ENCODE assay signal across 8 cellular contexts in the genomic region with DNA sequence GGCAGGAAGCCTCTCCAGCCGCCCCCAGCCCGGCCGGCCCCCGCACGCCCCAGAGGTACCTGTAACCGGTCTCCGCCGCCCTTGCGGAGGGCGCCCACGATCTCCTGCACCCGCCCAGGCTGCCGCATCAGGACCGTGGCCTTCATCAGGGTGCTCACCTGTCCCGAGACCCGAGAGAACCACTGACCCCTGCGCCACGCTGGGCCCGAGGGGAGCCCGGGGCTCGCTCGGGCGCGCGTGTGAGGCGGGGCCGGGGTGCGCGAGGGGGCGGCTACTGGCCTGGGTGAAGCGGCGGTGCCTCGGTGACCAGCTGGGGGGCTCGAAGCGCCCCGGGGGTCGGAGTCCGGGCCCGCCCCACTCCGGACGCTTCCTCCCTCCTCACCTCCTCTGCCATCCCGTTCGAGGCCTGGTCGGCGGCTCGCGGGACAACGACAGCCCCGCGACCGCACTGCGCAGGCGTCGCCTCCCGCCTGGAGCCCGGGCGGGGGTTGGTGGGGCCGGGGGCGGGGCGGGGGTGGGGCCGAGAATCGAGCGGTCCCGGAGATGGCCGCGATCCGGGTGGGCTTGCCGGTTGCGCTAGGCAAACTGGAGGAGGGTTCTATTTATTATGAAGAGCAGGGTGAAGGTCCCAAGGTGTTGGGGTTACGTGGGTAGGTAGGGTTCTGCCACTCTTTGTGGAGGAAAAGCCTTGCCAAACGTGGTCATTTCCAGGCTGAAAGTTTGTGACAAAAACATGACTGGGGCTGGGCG. TPM values are rescaled to one million over a fixed set of nuclear protein-coding genes. Genes with fewer than 3 reads are reported as not detected.
DNase-seq lines count a peak whose midpoint lies in the region; ATAC-seq and TF ChIP-seq lines count a peak whose summit lies in the region.

A gene (minus strand): TSS at position 433 of the 750 bp plus-strand sequence. CDS start 39 bp downstream, at position 394.

- H3K4me3 ChIP-seq in endocrine pancreas (ENCODE audit: control insufficient read depth, insufficient read depth, low read length) = peak within 1 kb of the TSS; percentile 65

- no peaks in the 10 kb centered on the region for H3K36me3 ChIP-seq in endocrine pancreas (ENCODE audit: control insufficient read depth, insufficient read depth, low read length)

- H3K27me3 Mint-ChIP-seq in CD14-positive monocyte (ENCODE audit: low read depth in 3 of 3) (peaks cover 22 to 34% (median 25%) of the 10 kb centered on the region in 3 donors), mesothelial cell of epicardium (ENCODE audit: low read depth) (peaks cover 2% of the 10 kb centered on the region)

- peak within 1 kb of the TSS in 2 of 7 donors; percentile 30 to 57 for H3K27ac Mint-ChIP-seq in CD14-positive monocyte
- H3K27ac Mint-ChIP-seq in mesothelial cell of epicardium = no peak within 1 kb of the TSS

- TF ChIP-seq CTCF in CD14-positive monocyte (IDR thresholded peaks at IDR 0.05) = no peak
- TF ChIP-seq CTCF in mesothelial cell of epicardium (IDR thresholded peaks at IDR 0.05; ENCODE audit: unreplicated experiment) = no peak

- no peaks in the 10 kb centered on the region for H3K4me1 ChIP-seq in endocrine pancreas (ENCODE audit: control insufficient read depth, insufficient read depth, low read length)

- peak; percentile 54 for ATAC-seq in GM21515 (IDR thresholded peaks at IDR 0.05; ENCODE audit: unreplicated experiment)
- no peak for ATAC-seq in HG02623 (IDR thresholded peaks at IDR 0.05; ENCODE audit: unreplicated experiment)

- H3K36me3 Mint-ChIP-seq in CD14-positive monocyte (peaks cover 3 to 4% of the 10 kb centered on the region in 2 donors), mesothelial cell of epicardium (peaks cover 9% of the 10 kb centered on the region)

- intact Hi-C loops in CD14-positive monocyte (cut with micrococcal nuclease) = no loop called here

- no peaks in the 10 kb centered on the region for H3K27me3 ChIP-seq in endocrine pancreas (ENCODE audit: control insufficient read depth, insufficient read depth, low read length)

- POLR2A ChIA-PET in activated CD8-positive, alpha-beta memory T cell treated with anti-CD3 and anti-CD28 coated beads for 36 hours (lab: Charles Lee) = no interaction called here

- CTCF ChIA-PET in activated CD8-positive, alpha-beta memory T cell treated with anti-CD3 and anti-CD28 coated beads for 36 hours (lab: Charles Lee) = interaction anchor here (0.6 to 1.8 kb wide), 3 partner anchors 25 to 103 kb away, joined by 3 to 7 read pairs (median 4); a partner anchor contains a TSS

- no peaks in the 10 kb centered on the region for H3K9me3 ChIP-seq in endocrine pancreas (ENCODE audit: control insufficient read depth, low read length)

- H3K4me1 Mint-ChIP-seq in CD14-positive monocyte = peaks cover 12% of the 10 kb centered on the region
- peaks cover 9% of the 10 kb centered on the region for H3K4me1 Mint-ChIP-seq in mesothelial cell of epicardium

- H3K4me3 Mint-ChIP-seq in CD14-positive monocyte (peak within 1 kb of the TSS; percentile 79 to 90), mesothelial cell of epicardium (peak within 1 kb of the TSS; percentile 82)

- peak within 1 kb of the TSS; percentile 72 for H3K9ac ChIP-seq in endocrine pancreas (ENCODE audit: control insufficient read depth, insufficient read depth, low read length)

- H3K9me3 Mint-ChIP-seq in CD14-positive monocyte = peaks cover 0 to 3% (median 0%) of the 10 kb centered on the region in 7 donors
- no peaks in the 10 kb centered on the region for H3K9me3 Mint-ChIP-seq in mesothelial cell of epicardium

- DNase-seq in CD14-positive monocyte (ENCODE audit: low spot score) = no peak
- DNase-seq in NCI-H2227 (lab: John Stamatoyannopoulos, UW; ENCODE audit: unreplicated experiment) = peak; percentile 75
- DNase-seq in mesothelial cell of epicardium (ENCODE audit: low spot score in 2 of 2, unreplicated experiment in 2 of 2) = peak; percentile 46 to 71
- peak; percentile 36 for DNase-seq in stimulated activated CD8-positive, alpha-beta memory T cell treated with anti-CD3 and anti-CD28 coated beads, Interleukin-15, amount 100 ng/mL, for 24 hours (ENCODE audit: low read depth)

RNA-seq across cellular contexts. Expression of the gene that starts here (rescaled TPM):
- 10 to 100 TPM; 13.5 to 14.2 TPM for polyA plus RNA-seq in CD14-positive monocyte
- total RNA-seq in activated CD8-positive, alpha-beta memory T cell treated with anti-CD3 and anti-CD28 coated beads for 36 hours = 10 to 100 TPM; 53.0 to 56.0 TPM
- total RNA-seq in mesothelial cell of epicardium = 68.5 to 75.5 TPM (median 69.6 TPM) in 3 replicates
